ENCODE assay signal across 10 cellular contexts in genomic region chr10:25758041-25758457, GRCh38.
DNase-seq lines count a peak whose midpoint lies in the region; ATAC-seq, FAIRE-seq and TF ChIP-seq lines count a peak whose summit lies in the region.
"Had no signal": no experiment of that assay in that cellular context is flagged by ENCODE, and none has a peak within 500 bp of the region (broad histone marks: within the 10 kb centered on the region; RNA-seq: fewer than 3 reads in every experiment).

No MANE protein-coding gene starts in this region.

- no peaks in the 10 kb centered on the region for H3F3A ChIP-seq in SK-N-SH (replicated peaks; ENCODE audit: insufficient read depth)

- H2AFZ ChIP-seq in SK-N-SH (ENCODE audit: low read depth), result no peak overlapping the region

- H3K36me3 ChIP-seq in SK-N-SH (replicated peaks in 1 of 2; ENCODE audit: control insufficient read depth in 1 of 2, insufficient read depth in 2 of 2, low read length in 1 of 2), result no peaks in the 10 kb centered on the region
- H3K36me3 ChIP-seq in kidney (ENCODE audit: control insufficient read depth in 1 of 2, insufficient read depth in 2 of 2, low read length in 2 of 2), result no peaks in the 10 kb centered on the region
- no peaks in the 10 kb centered on the region for H3K36me3 ChIP-seq in CD8-positive, alpha-beta memory T cell (ENCODE audit: insufficient read depth, low read length)
- H3K36me3 ChIP-seq: BLaER1, neutrophil had no signal

- H3K27me3 Mint-ChIP-seq in CD8-positive, alpha-beta memory T cell, result no peaks in the 10 kb centered on the region

- CTCF ChIA-PET in SK-N-SH (lab: Yijun Ruan, JAX), result interaction anchor here (0.6 to 1.6 kb wide), 21 partner anchors 11 to 800 kb away, joined by 3 to 20 read pairs (median 3); no protein-coding TSS in a partner anchor
- CTCF ChIA-PET in CD8-positive, alpha-beta memory T cell (lab: Charles Lee), result no interaction called here

- in situ Hi-C loops in SK-MEL-5 (cut with HindIII; ENCODE audit: low pct_unique_long_range_greater_than_20kb, low sequenced_read_pairs), result no loop called here

- TF ChIP-seq RAD21 in SK-N-SH (IDR thresholded peaks at IDR 0.05; ENCODE audit: low read length), result peak; percentile 74

- no peak for TF ChIP-seq EP300 in SK-N-SH (IDR thresholded peaks at IDR 0.05; ENCODE audit: borderline replicate concordance in 1 of 2, low read depth in 1 of 2, low read length in 1 of 2)

- no peak overlapping the region for H3K4me3 Mint-ChIP-seq in CD8-positive, alpha-beta memory T cell

- no peak overlapping the region; a peak in 1 of 4 replicates for H3K4me3 ChIP-seq in SK-N-SH (ENCODE audit: low read depth in 2 of 2, low read length in 1 of 2)
- no peak overlapping the region for H3K4me3 ChIP-seq in kidney (ENCODE audit: low read length in 2 of 2)
- H3K4me3 ChIP-seq in CD8-positive, alpha-beta memory T cell (ENCODE audit: low read length), result no peak overlapping the region
- H3K4me3 ChIP-seq: BLaER1 had no signal

- no peaks in the 10 kb centered on the region for H3K9me2 ChIP-seq in SK-N-SH

- H3K27me3 ChIP-seq in SK-N-SH (ENCODE audit: insufficient read depth), result no peaks in the 10 kb centered on the region
- no peaks in the 10 kb centered on the region for H3K27me3 ChIP-seq in CD8-positive, alpha-beta memory T cell (ENCODE audit: insufficient read depth, low read length, poor library complexity, severe bottlenecking)
- H3K27me3 ChIP-seq: BLaER1, neutrophil had no signal

- ATAC-seq in SK-N-SH treated with all-trans-retinoic acid at 6 μM for 48 hours (no peak), HG03196 (IDR thresholded peaks at IDR 0.05; ENCODE audit: unreplicated experiment) (no peak), HG02798 (IDR thresholded peaks at IDR 0.05; ENCODE audit: poor library complexity, unreplicated experiment) (no peak)

- no peaks in the 10 kb centered on the region for H3K79me2 ChIP-seq in SK-N-SH (ENCODE audit: insufficient read depth)

- H4K20me1 ChIP-seq in SK-N-SH (ENCODE audit: insufficient read depth), result no peaks in the 10 kb centered on the region
- H4K20me1 ChIP-seq: BLaER1 had no signal

- peak; percentile 61 for DNase-seq in SK-N-SH
- peak; percentile 57 for DNase-seq in MV-4-11 (lab: John Stamatoyannopoulos, UW)
- DNase-seq in SK-MEL-5 (ENCODE audit: low read depth, low spot score), result peak; percentile 61
- no peak for DNase-seq in kidney
- no peak for DNase-seq in CD8-positive, alpha-beta memory T cell

- TF ChIP-seq CTCF in SK-N-SH (IDR thresholded peaks at IDR 0.05) (peak; percentile 54), kidney (IDR thresholded peaks at IDR 0.05; ENCODE audit: borderline replicate concordance, extremely low read depth, insufficient read depth) (peak; percentile 59)

- H3K9me3 Mint-ChIP-seq in CD8-positive, alpha-beta memory T cell, result peaks cover 0 to 2% (median 0%) of the 10 kb centered on the region in 5 donors

- no peak overlapping the region for H3K4me2 ChIP-seq in SK-N-SH
- H3K4me2 ChIP-seq: BLaER1 had no signal

- H3K27ac Mint-ChIP-seq in CD8-positive, alpha-beta memory T cell, result no peak overlapping the region

- H3K27ac ChIP-seq in SK-N-SH (ENCODE audit: low read depth in 2 of 2, low read length in 1 of 2), result no peak overlapping the region
- no peak overlapping the region for H3K27ac ChIP-seq in kidney (ENCODE audit: low read depth in 2 of 2, low read length in 2 of 2)
- no peak overlapping the region for H3K27ac ChIP-seq in CD8-positive, alpha-beta memory T cell (ENCODE audit: low read depth, low read length)
- H3K27ac ChIP-seq: BLaER1, neutrophil had no signal

- H3K4me1 ChIP-seq in SK-N-SH (ENCODE audit: control insufficient read depth in 1 of 2, insufficient read depth in 2 of 2, low read depth in 1 of 2, low read length in 1 of 2) (no peaks in the 10 kb centered on the region), kidney (ENCODE audit: control insufficient read depth in 1 of 2, insufficient read depth in 1 of 2, low read depth in 1 of 2, low read length in 2 of 2) (no peaks in the 10 kb centered on the region)
- no peaks in the 10 kb centered on the region for H3K4me1 ChIP-seq in CD8-positive, alpha-beta memory T cell (ENCODE audit: insufficient read depth, low read length)

- H3K36me3 Mint-ChIP-seq in CD8-positive, alpha-beta memory T cell, result no peaks in the 10 kb centered on the region

- peak; percentile 23 for FAIRE-seq in kidney (lab: Jason Lieb, UNC)

- no peaks in the 10 kb centered on the region for H3K4me1 Mint-ChIP-seq in CD8-positive, alpha-beta memory T cell

- POLR2A ChIA-PET in SK-N-SH (lab: Yijun Ruan, JAX), result no interaction called here
- POLR2A ChIA-PET in CD8-positive, alpha-beta memory T cell (lab: Charles Lee), result no interaction called here

- H3K9me3 ChIP-seq in SK-N-SH (no peaks in the 10 kb centered on the region), kidney (ENCODE audit: control insufficient read depth in 1 of 2, low read length in 2 of 2) (no peaks in the 10 kb centered on the region)
- H3K9me3 ChIP-seq in CD8-positive, alpha-beta memory T cell (ENCODE audit: low read length), result no peaks in the 10 kb centered on the region
- H3K9me3 ChIP-seq: neutrophil had no signal

- no peak overlapping the region for H3K9ac ChIP-seq in SK-N-SH
- H3K9ac ChIP-seq in kidney (ENCODE audit: low read length in 2 of 2), result no peak overlapping the region
- H3K9ac ChIP-seq: BLaER1 had no signal

- intact Hi-C loops in kidney (cut with DNase I), result no loop called here

TF ChIP-seq in SK-N-SH, 30 proteins besides CTCF, POLR2A, EP300 and RAD21:
- TF ChIP-seq GATA2 (CRISPR knock-in tag; IDR thresholded peaks at IDR 0.05) (no peak), SMC3 (IDR thresholded peaks at IDR 0.05; ENCODE audit: low read depth, low read length) (peak; percentile 41; the same call in 1 of the 2 replicates)

TF ChIP-seq in SK-N-SH treated with all-trans-retinoic acid at 6 μM for 48 hours, 23 proteins besides CTCF, POLR2A, EP300 and RAD21 (continues in another document):
- no peak for TF ChIP-seq ISL1 (CRISPR knock-in tag; IDR thresholded peaks at IDR 0.05)
- no peak for TF ChIP-seq CSDC2 (CRISPR knock-in tag; IDR thresholded peaks at IDR 0.05)
- TF ChIP-seq RARB (CRISPR knock-in tag; IDR thresholded peaks at IDR 0.05), result no peak
- TF ChIP-seq OSR1 (CRISPR knock-in tag; IDR thresholded peaks at IDR 0.05), result no peak
- TF ChIP-seq ZFP3 (CRISPR knock-in tag; IDR thresholded peaks at IDR 0.05), result no peak
- TF ChIP-seq CREB5 (CRISPR knock-in tag; IDR thresholded peaks at IDR 0.05; ENCODE audit: low read depth), result no peak
- TF ChIP-seq GLIS3 (CRISPR knock-in tag; IDR thresholded peaks at IDR 0.05), result no peak
- TF ChIP-seq BACH2 (CRISPR knock-in tag; IDR thresholded peaks at IDR 0.05; ENCODE audit: borderline replicate concordance), result no peak
- TF ChIP-seq TSHZ2 (CRISPR knock-in tag; IDR thresholded peaks at IDR 0.05), result no peak
- no peak for TF ChIP-seq TCF4 (CRISPR knock-in tag; IDR thresholded peaks at IDR 0.05; ENCODE audit: borderline replicate concordance)
- no peak for TF ChIP-seq CSRNP3 (CRISPR knock-in tag; IDR thresholded peaks at IDR 0.05)
- TF ChIP-seq ESRRG (CRISPR knock-in tag; IDR thresholded peaks at IDR 0.05), result no peak
- no peak for TF ChIP-seq SNAI2 (CRISPR knock-in tag; IDR thresholded peaks at IDR 0.05)
- no peak for TF ChIP-seq ZC3H10 (CRISPR knock-in tag; IDR thresholded peaks at IDR 0.05)
- TF ChIP-seq ZNF8 (CRISPR knock-in tag; IDR thresholded peaks at IDR 0.05), result no peak
- no peak for TF ChIP-seq ZNF70 (CRISPR knock-in tag; IDR thresholded peaks at IDR 0.05)

Comparison
In these comparisons a context has a peak if more than half of its experiments do, and no peak if none do; other contexts are left out.
1. DNase-seq: peak in SK-N-SH (single experiment), MV-4-11 (single experiment) and SK-MEL-5 (single experiment); none in kidney (single experiment) and CD8-positive, alpha-beta memory T cell (0 of 5).